Comparison of ENCODE assay signal across 1 cellular context in the genomic region with DNA sequence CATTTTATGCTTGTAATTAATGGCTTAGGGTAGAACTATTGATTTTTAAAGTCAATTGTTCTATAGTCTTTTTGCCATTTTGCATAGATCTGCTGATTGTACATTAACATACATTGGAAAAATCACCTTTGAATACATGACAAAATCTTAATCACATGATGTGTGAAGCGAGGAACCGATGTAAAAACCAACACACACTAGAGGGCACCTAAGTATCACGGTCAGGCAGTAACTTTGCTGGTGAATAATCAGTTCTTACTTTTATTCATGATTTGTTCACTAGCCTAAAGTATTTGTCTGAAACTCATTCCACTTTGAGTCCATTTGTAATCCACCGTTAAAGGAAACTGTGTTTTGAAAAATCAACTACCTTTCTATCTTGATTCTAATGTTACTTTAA.
TF ChIP-seq lines count a peak whose summit lies in the region.

No MANE protein-coding gene starts in this region.

TF ChIP-seq in IMR-90, 13 proteins besides CTCF, POLR2A, EP300 and RAD21:
- TF ChIP-seq MAFK (IDR thresholded peaks at IDR 0.05; ENCODE audit: low read depth, low read length) (no peak), FOS (IDR thresholded peaks at IDR 0.05; ENCODE audit: low read depth, low read length) (no peak), SMC3 (IDR thresholded peaks at IDR 0.05; ENCODE audit: low read depth, low read length) (0 out of 2 replicates have a peak, but pooled peaks have one; percentile 6), RFX5 (IDR thresholded peaks at IDR 0.05; ENCODE audit: low read depth, low read length) (no peak)
